1 cellular context compared by ENCODE assay signal in genomic region chr15:79310985-79311900, GRCh38.
TF ChIP-seq lines count a peak whose summit lies in the region.

Gene TMED3, plus strand, starts transcription at chr15:79311112. Its CDS starts 138 bp downstream, at chr15:79311250.

TF ChIP-seq in HepG2, 621 proteins besides CTCF, POLR2A, EP300 and RAD21 (continued from another document and continues in another):
- TF ChIP-seq PAXIP1 (CRISPR knock-in tag; conservative IDR thresholded peaks at IDR 0.05) (0 out of 2 replicates have a peak, but pooled peaks have one; percentile 45), ZNF607 (CRISPR knock-in tag; IDR thresholded peaks at IDR 0.05; ENCODE audit: borderline replicate concordance) (peak; percentile 83), ELF4 (CRISPR knock-in tag; IDR thresholded peaks at IDR 0.05; ENCODE audit: borderline replicate concordance) (no peak), ZNF816 (CRISPR knock-in tag; IDR thresholded peaks at IDR 0.05; ENCODE audit: borderline replicate concordance) (no peak), MTF2 (CRISPR knock-in tag; IDR thresholded peaks at IDR 0.05; ENCODE audit: borderline replicate concordance) (no peak), MAFK (conservative IDR thresholded peaks at IDR 0.05 in 1 of 2, IDR thresholded peaks at IDR 0.05 in 1 of 2; ENCODE audit: low read length in 2 of 2) (no peak), ATF1 (CRISPR knock-in tag; IDR thresholded peaks at IDR 0.05) (no peak), SP5 (CRISPR knock-in tag; IDR thresholded peaks at IDR 0.05; ENCODE audit: borderline replicate concordance, low read depth) (0 out of 2 replicates have a peak, but pooled peaks have one; percentile 22), KIAA2018 (CRISPR knock-in tag; IDR thresholded peaks at IDR 0.05; ENCODE audit: borderline replicate concordance) (0 out of 2 replicates have a peak, but pooled peaks have one; percentile 40), ZNF160 (CRISPR knock-in tag; IDR thresholded peaks at IDR 0.05) (peak; percentile 85; the same call in 1 of the 2 replicates), ZNF383 (CRISPR knock-in tag; IDR thresholded peaks at IDR 0.05; ENCODE audit: borderline replicate concordance) (0 out of 2 replicates have a peak, but pooled peaks have one; percentile 40), FOXM1 (CRISPR knock-in tag; IDR thresholded peaks at IDR 0.05) (no peak), ZNF782 (CRISPR knock-in tag; IDR thresholded peaks at IDR 0.05; ENCODE audit: borderline replicate concordance) (peak; percentile 78; the same call in 1 of the 2 replicates), PLRG1 (conservative IDR thresholded peaks at IDR 0.05) (no peak), POGZ (CRISPR knock-in tag; IDR thresholded peaks at IDR 0.05) (peak; percentile 66), ZBTB40 (IDR thresholded peaks at IDR 0.05) (no peak), ZBTB40 (CRISPR knock-in tag; IDR thresholded peaks at IDR 0.05) (peak; percentile 82; the same call in 1 of the 2 replicates), CCAR2 (optimal IDR thresholded peaks at IDR 0.05; ENCODE audit: low read depth, low read length) (no peak), SNAPC4 (CRISPR knock-in tag; IDR thresholded peaks at IDR 0.05) (no peak), RFXAP (CRISPR knock-in tag; IDR thresholded peaks at IDR 0.05; ENCODE audit: borderline replicate concordance) (peak; percentile 81; the same call in 1 of the 2 replicates), REPIN1 (CRISPR knock-in tag; IDR thresholded peaks at IDR 0.05; ENCODE audit: borderline replicate concordance, low read depth) (peak; percentile 87; the same call in 1 of the 2 replicates), PAX8 (CRISPR knock-in tag; IDR thresholded peaks at IDR 0.05; ENCODE audit: borderline replicate concordance) (peak; percentile 83; the same call in 1 of the 2 replicates)
- TF ChIP-seq, protein P1, sequence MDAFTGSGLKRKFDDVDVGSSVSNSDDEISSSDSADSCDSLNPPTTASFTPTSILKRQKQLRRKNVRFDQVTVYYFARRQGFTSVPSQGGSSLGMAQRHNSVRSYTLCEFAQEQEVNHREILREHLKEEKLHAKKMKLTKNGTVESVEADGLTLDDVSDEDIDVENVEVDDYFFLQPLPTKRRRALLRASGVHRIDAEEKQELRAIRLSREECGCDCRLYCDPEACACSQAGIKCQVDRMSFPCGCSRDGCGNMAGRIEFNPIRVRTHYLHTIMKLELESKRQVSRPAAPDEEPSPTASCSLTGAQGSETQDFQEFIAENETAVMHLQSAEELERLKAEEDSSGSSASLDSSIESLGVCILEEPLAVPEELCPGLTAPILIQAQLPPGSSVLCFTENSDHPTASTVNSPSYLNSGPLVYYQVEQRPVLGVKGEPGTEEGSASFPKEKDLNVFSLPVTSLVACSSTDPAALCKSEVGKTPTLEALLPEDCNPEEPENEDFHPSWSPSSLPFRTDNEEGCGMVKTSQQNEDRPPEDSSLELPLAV (CRISPR knock-in tag; conservative IDR thresholded peaks at IDR 0.05; ENCODE audit: low read depth): no peak
